In the genomic region with DNA sequence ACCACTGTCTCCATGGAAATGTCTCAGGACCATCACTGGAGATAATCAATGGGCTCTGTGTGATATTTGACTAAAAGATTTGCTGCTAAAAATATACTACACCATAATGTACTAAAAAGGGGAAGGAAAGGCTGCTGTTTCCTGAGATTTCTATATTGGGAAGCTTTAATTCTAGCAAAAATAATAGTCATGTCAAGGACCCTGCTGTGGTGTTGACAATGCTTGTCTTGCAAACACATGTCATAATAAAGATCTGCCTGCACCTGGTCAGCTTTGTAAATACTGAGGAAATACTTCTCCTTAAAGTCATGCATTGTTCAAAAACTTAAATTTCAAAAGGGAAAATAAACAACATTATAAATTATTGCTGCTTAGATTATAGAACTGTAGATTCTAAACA, we compare ENCODE assay signal across 19 cellular contexts.
"Had no signal": no experiment of that assay in that cellular context is flagged by ENCODE, and none has a peak within 500 bp of the region (broad histone marks: within the 10 kb centered on the region; RNA-seq: fewer than 3 reads in every experiment).

No MANE protein-coding gene starts in this region.

- H3K9me3 ChIP-seq: neutrophil, right lobe of liver, upper lobe of right lung, vagina had no signal

- H3K4me1 ChIP-seq: foreskin keratinocyte, psoas muscle, right lobe of liver, tibial artery, upper lobe of right lung, vagina had no signal

- H3K27me3 ChIP-seq: foreskin keratinocyte, hepatocyte, neutrophil, right lobe of liver, tibial artery, upper lobe of right lung, vagina had no signal

- H3K36me3 ChIP-seq: neutrophil, right lobe of liver, tibial artery, upper lobe of right lung, vagina had no signal

- H3K4me2 ChIP-seq: hepatocyte had no signal

- H3K27ac ChIP-seq: foreskin keratinocyte, hepatocyte, neutrophil, psoas muscle, right lobe of liver, tibial artery, upper lobe of right lung, vagina had no signal

- DNase-seq: effector CD4-positive, alpha-beta T cell; endodermal cell; erythroblast; foreskin keratinocyte; left colon; left ventricle myocardium superior; mesendoderm; naive thymus-derived CD4-positive, alpha-beta T cell; nephron progenitor cell; psoas muscle; retina; right lobe of liver; stimulated activated CD4-positive, alpha-beta T cell treated with anti-CD3 and anti-CD28 coated beads, Interleukin-4, amount 100 ng/mL, for 24 hours; tibial artery; upper lobe of right lung had no signal

- H3K4me3 ChIP-seq: hepatocyte, lung, psoas muscle, right lobe of liver, tibial artery, upper lobe of right lung, vagina had no signal
